In genomic region chr6:30914076-30914853, GRCh38 we compare ENCODE assay signal across 1 cellular context.
TF ChIP-seq lines count a peak whose summit lies in the region.

Gene VARS2, plus strand, starts transcription at chr6:30914238. Its CDS starts 599 bp downstream, at chr6:30914837.

TF ChIP-seq in K562, 482 proteins besides CTCF, POLR2A, EP300 and RAD21 (continued from another document and continues in another):
- no peak for TF ChIP-seq CHD7 (IDR thresholded peaks at IDR 0.05; ENCODE audit: low read depth, low read length)
- no peak for TF ChIP-seq KAT2B (IDR thresholded peaks at IDR 0.05; ENCODE audit: low read depth, low read length)
- TF ChIP-seq MAZ (CRISPR knock-in tag; conservative IDR thresholded peaks at IDR 0.05 in 1 of 2, IDR thresholded peaks at IDR 0.05 in 1 of 2) = peak; percentile 85 to 88
- TF ChIP-seq MEF2D (tag; conservative IDR thresholded peaks at IDR 0.05; ENCODE audit: low read depth) = no peak
- TF ChIP-seq L3MBTL2 (IDR thresholded peaks at IDR 0.05) = peak; percentile 94
- no peak for TF ChIP-seq ESRRB (CRISPR knock-in tag; IDR thresholded peaks at IDR 0.05; ENCODE audit: borderline replicate concordance)
- TF ChIP-seq JUND (IDR thresholded peaks at IDR 0.05; ENCODE audit: borderline replicate concordance, low read depth, low read length) = peak; percentile 40; the same call in 1 of the 2 replicates
- peak; percentile 53; the same call in 1 of the 3 replicates for TF ChIP-seq JUND (tag; IDR thresholded peaks at IDR 0.05; ENCODE audit: borderline replicate concordance, low read depth, low read length)
- TF ChIP-seq MEIS2 (IDR thresholded peaks at IDR 0.05; ENCODE audit: partially characterized antibody) = peak; percentile 94
- TF ChIP-seq PPARD (CRISPR knock-in tag; IDR thresholded peaks at IDR 0.05) = no peak
- TF ChIP-seq SFPQ (IDR thresholded peaks at IDR 0.05; ENCODE audit: low read depth, low read length) = no peak
- TF ChIP-seq RBM22 (IDR thresholded peaks at IDR 0.05; ENCODE audit: low read depth, low read length, poor library complexity, severe bottlenecking) = peak; percentile 22
- TF ChIP-seq OTX1 (CRISPR knock-in tag; IDR thresholded peaks at IDR 0.05) = 0 out of 2 replicates have a peak, but pooled peaks have one; percentile 4
- no peak for TF ChIP-seq DLX4 (CRISPR knock-in tag; IDR thresholded peaks at IDR 0.05)
- TF ChIP-seq NCOA2 (IDR thresholded peaks at IDR 0.05; ENCODE audit: partially characterized antibody in 2 of 2) = no peak
- TF ChIP-seq RBM15 (IDR thresholded peaks at IDR 0.05; ENCODE audit: insufficient read depth, low read length) = no peak
- no peak for TF ChIP-seq ZNF407 (IDR thresholded peaks at IDR 0.05; ENCODE audit: low read depth)
- TF ChIP-seq ZNF778 (CRISPR knock-in tag; IDR thresholded peaks at IDR 0.05) = no peak
- no peak for TF ChIP-seq ZNF184 (CRISPR knock-in tag; IDR thresholded peaks at IDR 0.05)
- TF ChIP-seq ASH1L (IDR thresholded peaks at IDR 0.05; ENCODE audit: borderline replicate concordance, low read depth, partially characterized antibody) = no peak
- peak; percentile 97 for TF ChIP-seq MYC (IDR thresholded peaks at IDR 0.05; ENCODE audit: low read depth, low read length)
- TF ChIP-seq MYC (CRISPR knock-in tag; IDR thresholded peaks at IDR 0.05; ENCODE audit: borderline replicate concordance, low read depth) = peak; percentile 54; the same call in 1 of the 2 replicates
- peak; percentile 69 for TF ChIP-seq THRB (CRISPR knock-in tag; conservative IDR thresholded peaks at IDR 0.05)
- TF ChIP-seq ARID4B (CRISPR knock-in tag; IDR thresholded peaks at IDR 0.05) = peak; percentile 92
